In the genomic region with DNA sequence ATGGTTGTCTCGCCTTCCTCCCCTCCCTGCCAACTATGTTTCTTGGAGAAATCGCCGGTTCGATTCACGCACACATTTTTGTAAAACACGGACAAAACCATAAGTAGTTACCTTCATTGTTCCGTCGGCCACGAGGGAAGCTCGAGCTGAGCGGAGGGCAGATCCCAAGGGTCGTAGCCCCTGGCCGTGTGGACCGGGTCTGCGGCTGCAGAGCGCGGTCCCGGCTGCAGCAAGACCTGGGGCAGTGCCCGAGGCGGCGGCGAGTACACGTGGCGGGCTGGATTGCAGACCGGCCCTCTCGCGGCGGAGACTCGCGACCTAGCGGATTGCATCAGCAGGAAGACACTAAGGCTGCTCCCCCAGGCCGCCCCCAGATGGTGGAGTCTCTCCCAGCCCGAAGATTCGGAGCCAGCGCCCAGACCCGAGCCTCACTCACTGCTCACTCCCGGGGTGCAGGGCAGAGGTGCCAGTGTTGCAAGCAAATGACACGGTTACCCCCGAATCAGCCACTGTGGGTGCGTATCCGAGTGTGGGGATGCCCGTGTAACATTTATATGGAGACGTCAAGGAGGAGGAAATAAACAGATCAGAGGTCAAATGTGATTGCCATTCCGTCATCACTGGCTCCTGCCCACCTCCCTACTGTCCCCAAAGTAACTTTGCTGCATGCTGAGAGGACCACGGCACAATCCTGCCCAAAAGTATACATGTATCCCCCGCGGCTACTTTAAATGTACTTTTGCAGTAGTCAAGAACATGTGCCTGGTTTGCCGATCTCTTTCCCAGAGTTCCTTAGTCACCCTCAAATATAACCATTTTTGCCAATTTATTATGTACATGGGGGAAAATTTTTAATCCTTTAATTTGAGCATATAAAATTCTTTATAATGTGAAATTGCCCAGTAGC, we compare ENCODE assay signal across 1 cellular context.
TF ChIP-seq lines count a peak whose summit lies in the region.

BCAT1 (minus strand) TSS at position 286 of the 907 bp plus-strand sequence; CDS start at position 117, 169 bp downstream.

TF ChIP-seq in HEK293, 187 proteins besides CTCF, POLR2A, EP300 and RAD21 (continued from another document and continues in another):
- TF ChIP-seq, protein P1, sequence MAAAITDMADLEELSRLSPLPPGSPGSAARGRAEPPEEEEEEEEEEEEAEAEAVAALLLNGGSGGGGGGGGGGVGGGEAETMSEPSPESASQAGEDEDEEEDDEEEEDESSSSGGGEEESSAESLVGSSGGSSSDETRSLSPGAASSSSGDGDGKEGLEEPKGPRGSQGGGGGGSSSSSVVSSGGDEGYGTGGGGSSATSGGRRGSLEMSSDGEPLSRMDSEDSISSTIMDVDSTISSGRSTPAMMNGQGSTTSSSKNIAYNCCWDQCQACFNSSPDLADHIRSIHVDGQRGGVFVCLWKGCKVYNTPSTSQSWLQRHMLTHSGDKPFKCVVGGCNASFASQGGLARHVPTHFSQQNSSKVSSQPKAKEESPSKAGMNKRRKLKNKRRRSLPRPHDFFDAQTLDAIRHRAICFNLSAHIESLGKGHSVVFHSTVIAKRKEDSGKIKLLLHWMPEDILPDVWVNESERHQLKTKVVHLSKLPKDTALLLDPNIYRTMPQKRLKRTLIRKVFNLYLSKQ (tag by site-specific recombination; IDR thresholded peaks at IDR 0.05; ENCODE audit: borderline replicate concordance) = no peak
- no peak for TF ChIP-seq ZNF266 (tag by site-specific recombination; IDR thresholded peaks at IDR 0.05; ENCODE audit: low read depth)
- TF ChIP-seq TRIM28 (IDR thresholded peaks at IDR 0.05; ENCODE audit: borderline replicate concordance, low read length) = no peak
- peak; percentile 97 for TF ChIP-seq ZBTB26 (tag by site-specific recombination; optimal IDR thresholded peaks at IDR 0.05)
- no peak for TF ChIP-seq ZNF777 (tag by site-specific recombination; IDR thresholded peaks at IDR 0.05; ENCODE audit: borderline replicate concordance)
- no peak for TF ChIP-seq ZNF654 (tag by site-specific recombination; IDR thresholded peaks at IDR 0.05; ENCODE audit: low read depth)
- no peak for TF ChIP-seq ZNF311 (tag by site-specific recombination; IDR thresholded peaks at IDR 0.05; ENCODE audit: borderline replicate concordance)
- TF ChIP-seq ZNF501 (tag by site-specific recombination; IDR thresholded peaks at IDR 0.05) = peak; percentile 88
- peak; percentile 69 for TF ChIP-seq GLIS1 (tag by site-specific recombination; IDR thresholded peaks at IDR 0.05)
- no peak for TF ChIP-seq KLF17 (tag by site-specific recombination; IDR thresholded peaks at IDR 0.05)
- TF ChIP-seq ZNF776 (tag by site-specific recombination; IDR thresholded peaks at IDR 0.05; ENCODE audit: borderline replicate concordance) = no peak
- TF ChIP-seq ELK4 (IDR thresholded peaks at IDR 0.05; ENCODE audit: borderline replicate concordance, low read depth, low read length) = no peak
- no peak for TF ChIP-seq ZNF174 (tag by site-specific recombination; IDR thresholded peaks at IDR 0.05)
- no peak for TF ChIP-seq ZNF544 (tag by site-specific recombination; IDR thresholded peaks at IDR 0.05)
- no peak; the same call in 1 of the 2 replicates for TF ChIP-seq YY2 (tag by site-specific recombination; IDR thresholded peaks at IDR 0.05)
- TF ChIP-seq BCL11B (tag by site-specific recombination; IDR thresholded peaks at IDR 0.05; ENCODE audit: low read depth) = no peak
- peak; percentile 82; the same call in 1 of the 2 replicates for TF ChIP-seq ZNF2 (tag by site-specific recombination; IDR thresholded peaks at IDR 0.05)
- TF ChIP-seq ZBTB6 (tag by site-specific recombination; IDR thresholded peaks at IDR 0.05) = peak; percentile 73
- TF ChIP-seq ZNF580 (tag by site-specific recombination; IDR thresholded peaks at IDR 0.05) = no peak
- TF ChIP-seq, protein P2, sequence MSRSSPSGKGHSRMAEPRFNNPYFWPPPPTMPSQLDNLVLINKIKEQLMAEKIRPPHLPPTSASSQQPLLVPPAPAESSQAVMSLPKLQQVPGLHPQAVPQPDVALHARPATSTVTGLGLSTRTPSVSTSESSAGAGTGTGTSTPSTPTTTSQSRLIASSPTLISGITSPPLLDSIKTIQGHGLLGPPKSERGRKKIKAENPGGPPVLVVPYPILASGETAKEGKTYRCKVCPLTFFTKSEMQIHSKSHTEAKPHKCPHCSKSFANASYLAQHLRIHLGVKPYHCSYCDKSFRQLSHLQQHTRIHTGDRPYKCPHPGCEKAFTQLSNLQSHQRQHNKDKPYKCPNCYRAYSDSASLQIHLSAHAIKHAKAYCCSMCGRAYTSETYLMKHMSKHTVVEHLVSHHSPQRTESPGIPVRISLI (tag by site-specific recombination; IDR thresholded peaks at IDR 0.05) = no peak
- peak; percentile 64; the same call in 1 of the 2 replicates for TF ChIP-seq KLF16 (tag by site-specific recombination; IDR thresholded peaks at IDR 0.05)
- TF ChIP-seq ZNF140 (tag by site-specific recombination; IDR thresholded peaks at IDR 0.05) = no peak
- TF ChIP-seq TSHZ1 (tag by site-specific recombination; IDR thresholded peaks at IDR 0.05; ENCODE audit: borderline replicate concordance) = no peak
- TF ChIP-seq, protein P3, sequence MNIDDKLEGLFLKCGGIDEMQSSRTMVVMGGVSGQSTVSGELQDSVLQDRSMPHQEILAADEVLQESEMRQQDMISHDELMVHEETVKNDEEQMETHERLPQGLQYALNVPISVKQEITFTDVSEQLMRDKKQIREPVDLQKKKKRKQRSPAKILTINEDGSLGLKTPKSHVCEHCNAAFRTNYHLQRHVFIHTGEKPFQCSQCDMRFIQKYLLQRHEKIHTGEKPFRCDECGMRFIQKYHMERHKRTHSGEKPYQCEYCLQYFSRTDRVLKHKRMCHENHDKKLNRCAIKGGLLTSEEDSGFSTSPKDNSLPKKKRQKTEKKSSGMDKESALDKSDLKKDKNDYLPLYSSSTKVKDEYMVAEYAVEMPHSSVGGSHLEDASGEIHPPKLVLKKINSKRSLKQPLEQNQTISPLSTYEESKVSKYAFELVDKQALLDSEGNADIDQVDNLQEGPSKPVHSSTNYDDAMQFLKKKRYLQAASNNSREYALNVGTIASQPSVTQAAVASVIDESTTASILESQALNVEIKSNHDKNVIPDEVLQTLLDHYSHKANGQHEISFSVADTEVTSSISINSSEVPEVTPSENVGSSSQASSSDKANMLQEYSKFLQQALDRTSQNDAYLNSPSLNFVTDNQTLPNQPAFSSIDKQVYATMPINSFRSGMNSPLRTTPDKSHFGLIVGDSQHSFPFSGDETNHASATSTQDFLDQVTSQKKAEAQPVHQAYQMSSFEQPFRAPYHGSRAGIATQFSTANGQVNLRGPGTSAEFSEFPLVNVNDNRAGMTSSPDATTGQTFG (tag by site-specific recombination; IDR thresholded peaks at IDR 0.05; ENCODE audit: borderline replicate concordance) = no peak
- no peak for TF ChIP-seq ZNF571 (tag by site-specific recombination; IDR thresholded peaks at IDR 0.05)
- peak; percentile 24; the same call in 1 of the 2 replicates for TF ChIP-seq ZNF610 (tag by site-specific recombination; IDR thresholded peaks at IDR 0.05; ENCODE audit: borderline replicate concordance)
- TF ChIP-seq MEIS1 (CRISPR knock-in tag; IDR thresholded peaks at IDR 0.05; ENCODE audit: borderline replicate concordance) = no peak
- peak; percentile 85; the same call in 1 of the 2 replicates for TF ChIP-seq ZNF324 (tag by site-specific recombination; IDR thresholded peaks at IDR 0.05)
- TF ChIP-seq ZNF133 (tag by site-specific recombination; IDR thresholded peaks at IDR 0.05) = no peak
- no peak for TF ChIP-seq ZNF513 (tag by site-specific recombination; IDR thresholded peaks at IDR 0.05)
- peak; percentile 73 for TF ChIP-seq MZF1 (tag by site-specific recombination; IDR thresholded peaks at IDR 0.05; ENCODE audit: borderline replicate concordance)
- TF ChIP-seq, protein P4, sequence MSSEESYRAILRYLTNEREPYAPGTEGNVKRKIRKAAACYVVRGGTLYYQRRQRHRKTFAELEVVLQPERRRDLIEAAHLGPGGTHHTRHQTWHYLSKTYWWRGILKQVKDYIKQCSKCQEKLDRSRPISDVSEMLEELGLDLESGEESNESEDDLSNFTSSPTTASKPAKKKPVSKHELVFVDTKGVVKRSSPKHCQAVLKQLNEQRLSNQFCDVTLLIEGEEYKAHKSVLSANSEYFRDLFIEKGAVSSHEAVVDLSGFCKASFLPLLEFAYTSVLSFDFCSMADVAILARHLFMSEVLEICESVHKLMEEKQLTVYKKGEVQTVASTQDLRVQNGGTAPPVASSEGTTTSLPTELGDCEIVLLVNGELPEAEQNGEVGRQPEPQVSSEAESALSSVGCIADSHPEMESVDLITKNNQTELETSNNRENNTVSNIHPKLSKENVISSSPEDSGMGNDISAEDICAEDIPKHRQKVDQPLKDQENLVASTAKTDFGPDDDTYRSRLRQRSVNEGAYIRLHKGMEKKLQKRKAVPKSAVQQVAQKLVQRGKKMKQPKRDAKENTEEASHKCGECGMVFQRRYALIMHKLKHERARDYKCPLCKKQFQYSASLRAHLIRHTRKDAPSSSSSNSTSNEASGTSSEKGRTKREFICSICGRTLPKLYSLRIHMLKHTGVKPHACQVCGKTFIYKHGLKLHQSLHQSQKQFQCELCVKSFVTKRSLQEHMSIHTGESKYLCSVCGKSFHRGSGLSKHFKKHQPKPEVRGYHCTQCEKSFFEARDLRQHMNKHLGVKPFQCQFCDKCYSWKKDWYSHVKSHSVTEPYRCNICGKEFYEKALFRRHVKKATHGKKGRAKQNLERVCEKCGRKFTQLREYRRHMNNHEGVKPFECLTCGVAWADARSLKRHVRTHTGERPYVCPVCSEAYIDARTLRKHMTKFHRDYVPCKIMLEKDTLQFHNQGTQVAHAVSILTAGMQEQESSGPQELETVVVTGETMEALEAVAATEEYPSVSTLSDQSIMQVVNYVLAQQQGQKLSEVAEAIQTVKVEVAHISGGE (tag by site-specific recombination; conservative IDR thresholded peaks at IDR 0.05; ENCODE audit: low read depth) = peak; percentile 67
- TF ChIP-seq ZNF157 (tag by site-specific recombination; IDR thresholded peaks at IDR 0.05) = no peak
